Comparison of ENCODE assay signal across 8 cellular contexts in the genomic region with DNA sequence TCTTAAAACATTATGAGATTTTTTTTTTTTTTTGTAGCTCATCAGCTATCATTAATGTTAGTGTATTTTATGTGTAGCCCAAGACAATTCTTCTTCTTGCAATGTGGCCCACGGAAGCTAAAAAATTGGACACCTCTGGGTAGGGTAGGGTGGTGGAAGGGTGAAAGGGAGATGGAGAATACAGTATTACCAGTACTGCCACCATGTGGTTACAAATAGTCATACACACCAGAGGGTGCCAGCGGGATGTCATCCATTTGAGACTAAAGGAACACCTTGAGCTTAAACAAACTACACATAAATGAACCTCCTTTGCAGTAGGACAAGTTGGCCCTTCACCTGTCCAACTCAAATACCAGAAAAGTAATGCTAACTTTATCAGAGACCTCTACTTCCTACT.
DNase-seq lines count a peak whose midpoint lies in the region; ATAC-seq, FAIRE-seq and TF ChIP-seq lines count a peak whose summit lies in the region.

No MANE protein-coding gene starts in this region.

- H2AK9ac ChIP-seq in IMR-90 (replicated peaks; ENCODE audit: low read depth, low read length, poor library complexity): no peak overlapping the region

- H2BK15ac ChIP-seq in IMR-90 (ENCODE audit: low read depth, low read length): no peak overlapping the region
- no peak overlapping the region for H2BK15ac ChIP-seq in H1 (ENCODE audit: low read length)

- TF ChIP-seq CTCF in IMR-90 (conservative IDR thresholded peaks at IDR 0.05; ENCODE audit: low read depth, low read length): peak; percentile 11; the same call in 1 of the 2 replicates
- peak in 2 of 3 experiments; percentile 50 to 64; a peak in 3 of 4 replicates for TF ChIP-seq CTCF in H1 (IDR thresholded peaks at IDR 0.05; ENCODE audit: control extremely low read depth in 1 of 3, insufficient read depth in 1 of 3, low read depth in 1 of 3, low read length in 3 of 3)

- H3K4me2 ChIP-seq in IMR-90 (ENCODE audit: low read depth, low read length) (no peak overlapping the region), H1 (ENCODE audit: insufficient read depth in 1 of 2, low read depth in 2 of 2, low read length in 2 of 2) (no peak overlapping the region)

- H3K23ac ChIP-seq in IMR-90 (ENCODE audit: low read depth, low read length) (no peak overlapping the region), H1 (ENCODE audit: insufficient read length) (no peak overlapping the region)

- no CpG with 5 or more reads among the region's 2 CpGs for WGBS in IMR-90 (ENCODE audit: extremely low coverage in 2 of 2, insufficient read length in 1 of 2), 2 experiments
- 39% methylated on average over 2 of the region's 2 CpGs; no CpG with 5 or more reads in 1 of the 2 experiments for WGBS in H1 (ENCODE audit: extremely low coverage in 1 of 2, insufficient coverage in 1 of 2, insufficient read length in 1 of 2, insufficient replicate concordance in 2 of 2, low coverage in 1 of 2, low lambda C conversion rate in 2 of 2, missing lambda C conversion rate in 1 of 2), 2 experiments

- H3K79me1 ChIP-seq in IMR-90 (ENCODE audit: low read depth in 1 of 2, low read length in 2 of 2): no peaks in the 10 kb centered on the region
- no peaks in the 10 kb centered on the region for H3K79me1 ChIP-seq in H1 (ENCODE audit: low read depth, low read length)

- dilution Hi-C loops in IMR-90 (cut with HindIII; ENCODE audit: low sequenced_read_pairs, unreplicated experiment): no loop called here

- H3K4ac ChIP-seq in IMR-90 (ENCODE audit: low read depth, low read length) (no peak overlapping the region), H1 (replicated peaks; ENCODE audit: insufficient read length, low read depth, low read length) (no peak overlapping the region)

- no peak overlapping the region for H3K14ac ChIP-seq in IMR-90 (replicated peaks; ENCODE audit: low read depth, low read length)
- H3K14ac ChIP-seq in H1 (ENCODE audit: insufficient read length): no peak overlapping the region

- H4K8ac ChIP-seq in IMR-90 (ENCODE audit: low read depth in 2 of 2, low read length in 2 of 2) (no peak overlapping the region), H1 (ENCODE audit: extremely low read depth, insufficient read depth, low read length) (no peak overlapping the region)

- no peaks in the 10 kb centered on the region for H3K9me3 ChIP-seq in IMR-90 (ENCODE audit: control insufficient read depth, insufficient read depth, low read length)
- no peaks in the 10 kb centered on the region for H3K9me3 ChIP-seq in H1 (ENCODE audit: insufficient read depth in 2 of 2, low read depth in 1 of 2, low read length in 1 of 2)

- H2BK120ac ChIP-seq in IMR-90 (ENCODE audit: low read depth, low read length) (no peak overlapping the region), H1 (replicated peaks; ENCODE audit: low read depth, low read length) (no peak overlapping the region)

- TF ChIP-seq EP300 in H1 (IDR thresholded peaks at IDR 0.05; ENCODE audit: borderline replicate concordance in 1 of 2, low read depth in 2 of 2, low read length in 2 of 2): no peak

- H3K27ac ChIP-seq in IMR-90 (ENCODE audit: insufficient read depth, low read length): no peak overlapping the region
- no peak overlapping the region for H3K27ac ChIP-seq in H1 (ENCODE audit: low read depth, low read length)

- TF ChIP-seq RAD21 in IMR-90 (IDR thresholded peaks at IDR 0.05; ENCODE audit: low read length) (no peak), H1 (IDR thresholded peaks at IDR 0.05 in 1 of 2, conservative IDR thresholded peaks at IDR 0.05 in 1 of 2; ENCODE audit: low read depth in 2 of 2, low read length in 2 of 2) (peak; percentile 56 to 66)

- H3K56ac ChIP-seq in IMR-90 (ENCODE audit: extremely low read depth, insufficient read depth, low read length) (no peak overlapping the region), H1 (replicated peaks; ENCODE audit: insufficient read length, low read depth, low read length) (no peak overlapping the region)

- no peak overlapping the region for H2AK5ac ChIP-seq in IMR-90 (ENCODE audit: low read depth, low read length)
- no peak overlapping the region for H2AK5ac ChIP-seq in H1 (ENCODE audit: low read depth, low read length)

- peak; percentile 79 for FAIRE-seq in H1 (lab: Jason Lieb, UNC)

- in situ Hi-C loops in IMR-90 (cut with MboI; ENCODE audit: low sequenced_read_pairs): no loop called here

- H3K9me1 ChIP-seq in IMR-90 (ENCODE audit: insufficient read depth, low read length): no peaks in the 10 kb centered on the region

- H3K27me3 ChIP-seq in IMR-90 (ENCODE audit: control insufficient read depth, insufficient read depth, low read length) (no peaks in the 10 kb centered on the region), H1 (replicated peaks in 1 of 4; ENCODE audit: control insufficient read depth in 3 of 4, extremely low read depth in 1 of 4, insufficient read depth in 3 of 4, low read length in 3 of 4) (no peaks in the 10 kb centered on the region)

- BruUV-seq in IMR-90 (replicated peaks; lab: Mats Ljungman, UMichigan): no TSS peak

- H3K9ac ChIP-seq in IMR-90 (ENCODE audit: low read depth, low read length) (no peak overlapping the region), H1 (replicated peaks in 1 of 4; ENCODE audit: extremely low read depth in 1 of 4, low read depth in 3 of 4, low read length in 3 of 4) (no peak overlapping the region)

- CTCF ChIA-PET in IMR-90 (lab: Yijun Ruan, JAX) (interaction anchor here (0.9 to 1.2 kb wide), 2 partner anchors 10 to 11 kb away, joined by 3 to 4 read pairs; no protein-coding TSS in a partner anchor), H1 (lab: Charles Lee; ENCODE audit: partially characterized antibody) (interaction anchor here (0.6 to 2.7 kb wide), 50 partner anchors 8 to 968 kb away, joined by 3 to 18 read pairs (median 4); a partner anchor contains a TSS)

- H4K5ac ChIP-seq in IMR-90 (ENCODE audit: low read depth, low read length) (no peak overlapping the region), H1 (ENCODE audit: insufficient read length, low read depth, low read length) (no peak overlapping the region)

- H4K91ac ChIP-seq in IMR-90 (ENCODE audit: insufficient read depth, low read depth, low read length) (no peak overlapping the region), H1 (replicated peaks; ENCODE audit: insufficient read length, low read length) (no peak overlapping the region)

- 0 out of 2 replicates have a peak, but pooled peaks cover 2% of the 10 kb centered on the region for H3K23me2 ChIP-seq in H1 (ENCODE audit: low read depth, low read length)

- intact Hi-C loops in IMR-90 (cut with micrococcal nuclease): loop anchor here (10.0 kb wide), 1 partner anchor 593 kb away; no protein-coding TSS in a partner anchor
- intact Hi-C loops in posterior vena cava (cut with DNase I): no loop called here

- POLR2A ChIA-PET in IMR-90 (lab: Charles Lee; ENCODE audit: unreplicated experiment) (interaction anchor here (0.5 kb wide), 1 partner anchor 39 kb away, joined by 3 read pairs; no protein-coding TSS in a partner anchor), H1 (lab: Charles Lee; ENCODE audit: partially characterized antibody) (interaction anchor here (0.6 to 1.0 kb wide), 3 partner anchors 8 to 485 kb away, joined by 3 to 4 read pairs (median 3); no protein-coding TSS in a partner anchor)

- no peak overlapping the region for H3K4me3 ChIP-seq in IMR-90 (ENCODE audit: insufficient read depth, low read depth, low read length)
- H3K4me3 ChIP-seq in H1 (ENCODE audit: extremely low read depth in 1 of 4, insufficient read depth in 2 of 4, low read depth in 3 of 4, low read length in 4 of 4): no peak overlapping the region

- H2BK12ac ChIP-seq in H1 (ENCODE audit: low read depth, low read length): no peak overlapping the region

- H3K36me3 ChIP-seq in IMR-90 (ENCODE audit: control insufficient read depth, insufficient read depth, low read length): no peaks in the 10 kb centered on the region
- no peaks in the 10 kb centered on the region for H3K36me3 ChIP-seq in H1 (ENCODE audit: control insufficient read depth in 2 of 4, insufficient read depth in 4 of 4, low read length in 3 of 4)

- H3K4me1 ChIP-seq in IMR-90 (ENCODE audit: control insufficient read depth, insufficient read depth, low read length): no peaks in the 10 kb centered on the region
- 0 out of 7 replicates have a peak, but pooled peaks cover 0 to 2% (median 0%) of the 10 kb centered on the region in 4 experiments for H3K4me1 ChIP-seq in H1 (replicated peaks in 1 of 4; ENCODE audit: control insufficient read depth in 3 of 4, insufficient read depth in 4 of 4, low read length in 3 of 4)

- H4K20me1 ChIP-seq in IMR-90 (ENCODE audit: insufficient read depth, low read length) (no peaks in the 10 kb centered on the region), H1 (replicated peaks in 1 of 2; ENCODE audit: control insufficient read depth in 1 of 2, insufficient read depth in 2 of 2, low read length in 2 of 2) (no peaks in the 10 kb centered on the region)

- H2BK5ac ChIP-seq in IMR-90 (ENCODE audit: low read depth, low read length, poor library complexity, severe bottlenecking) (no peak overlapping the region), H1 (ENCODE audit: low read depth, low read length) (no peak overlapping the region)

- no peak for TF ChIP-seq POLR2A in IMR-90 (IDR thresholded peaks at IDR 0.05; ENCODE audit: low read depth, low read length)
- no peak for TF ChIP-seq POLR2A in H1 (IDR thresholded peaks at IDR 0.05; ENCODE audit: control extremely low read depth in 1 of 2, low read depth in 2 of 2, low read length in 2 of 2)

- no peaks in the 10 kb centered on the region for H3K79me2 ChIP-seq in H1 (ENCODE audit: control insufficient read depth in 1 of 2, insufficient read depth in 2 of 2, low read length in 2 of 2)

- ATAC-seq in GM19351 (IDR thresholded peaks at IDR 0.05; ENCODE audit: unreplicated experiment) (peak; percentile 89), IMR-90 (ENCODE audit: low read depth) (no peak)

- H3K18ac ChIP-seq in IMR-90 (ENCODE audit: low read depth, low read length): no peak overlapping the region
- H3K18ac ChIP-seq in H1 (ENCODE audit: extremely low read depth, low read length): no peak overlapping the region

- H2AFZ ChIP-seq in IMR-90 (replicated peaks; ENCODE audit: low read length, poor library complexity) (no peak overlapping the region), H1 (ENCODE audit: low read length) (no peak overlapping the region)

- H2BK20ac ChIP-seq in IMR-90 (ENCODE audit: low read depth, low read length) (no peak overlapping the region), H1 (ENCODE audit: low read length) (no peak overlapping the region)

- DNase-seq in DMS53 treated with DMSO at 0.1 percent for 48 hours (lab: John Stamatoyannopoulos, UW; ENCODE audit: unreplicated experiment) (peak; percentile 24), IMR-90 (no peak), H1 (ENCODE audit: low read depth in 1 of 2, low spot score in 2 of 2) (peak in 1 of 2 experiments; percentile 58), NCI-H774 (lab: John Stamatoyannopoulos, UW) (no peak), globus pallidus (ENCODE audit: low spot score) (no peak), posterior vena cava (ENCODE audit: low spot score) (no peak)
- no peak for DNase-seq in activated CD4-positive, alpha-beta T cell treated with anti-CD3 and anti-CD28 coated beads, Interleukin-2, amount 50 U/mL, for 48 hours

TF ChIP-seq in IMR-90, 13 proteins besides CTCF, POLR2A, EP300 and RAD21 (continues in another document):
- TF ChIP-seq FOS (IDR thresholded peaks at IDR 0.05; ENCODE audit: low read depth, low read length) (no peak), RFX5 (IDR thresholded peaks at IDR 0.05; ENCODE audit: low read depth, low read length) (no peak)

TF ChIP-seq in H1, 55 proteins besides CTCF, POLR2A, EP300 and RAD21 (continues in another document):
- TF ChIP-seq SUZ12 (IDR thresholded peaks at IDR 0.05; ENCODE audit: low read length): no peak
- TF ChIP-seq TEAD4 (IDR thresholded peaks at IDR 0.05; ENCODE audit: low read depth, low read length): no peak
